ENCODE assay signal across 1 cellular context in the genomic region with DNA sequence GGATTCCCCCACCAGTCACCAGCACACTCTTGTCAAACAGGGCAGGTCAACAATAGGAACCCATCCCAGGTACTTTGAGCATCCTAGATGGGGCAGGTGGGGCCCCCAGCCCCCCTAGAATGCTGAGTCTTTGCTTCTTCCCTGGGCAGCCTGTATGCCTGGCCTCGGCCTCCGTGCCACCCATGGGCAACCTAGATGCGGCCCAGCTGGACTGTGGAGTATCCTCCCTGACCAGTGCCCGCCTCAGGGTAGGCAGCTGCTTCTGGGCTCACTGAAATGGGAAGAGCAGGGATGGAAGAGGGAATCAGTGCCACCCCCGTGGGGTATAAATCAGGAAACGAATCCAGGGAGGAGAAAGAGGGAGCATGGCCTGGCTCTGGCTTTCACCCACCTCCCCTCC.
TF ChIP-seq lines count a peak whose summit lies in the region.

No MANE protein-coding gene starts in this region.

TF ChIP-seq in IMR-90, 13 proteins besides CTCF, POLR2A, EP300 and RAD21:
- TF ChIP-seq, protein P1, sequence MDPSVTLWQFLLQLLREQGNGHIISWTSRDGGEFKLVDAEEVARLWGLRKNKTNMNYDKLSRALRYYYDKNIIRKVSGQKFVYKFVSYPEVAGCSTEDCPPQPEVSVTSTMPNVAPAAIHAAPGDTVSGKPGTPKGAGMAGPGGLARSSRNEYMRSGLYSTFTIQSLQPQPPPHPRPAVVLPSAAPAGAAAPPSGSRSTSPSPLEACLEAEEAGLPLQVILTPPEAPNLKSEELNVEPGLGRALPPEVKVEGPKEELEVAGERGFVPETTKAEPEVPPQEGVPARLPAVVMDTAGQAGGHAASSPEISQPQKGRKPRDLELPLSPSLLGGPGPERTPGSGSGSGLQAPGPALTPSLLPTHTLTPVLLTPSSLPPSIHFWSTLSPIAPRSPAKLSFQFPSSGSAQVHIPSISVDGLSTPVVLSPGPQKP (IDR thresholded peaks at IDR 0.05; ENCODE audit: borderline replicate concordance, low read depth, low read length): no peak
- TF ChIP-seq FOS (IDR thresholded peaks at IDR 0.05; ENCODE audit: low read depth, low read length) (no peak), CHD1 (IDR thresholded peaks at IDR 0.05; ENCODE audit: low read depth, low read length) (no peak), BHLHE40 (IDR thresholded peaks at IDR 0.05; ENCODE audit: low read depth, low read length) (no peak), MXI1 (IDR thresholded peaks at IDR 0.05; ENCODE audit: borderline replicate concordance, low read depth, low read length) (no peak), RCOR1 (IDR thresholded peaks at IDR 0.05; ENCODE audit: insufficient replicate concordance, low read length) (no peak), MAZ (IDR thresholded peaks at IDR 0.05; ENCODE audit: borderline replicate concordance, low read depth, low read length) (no peak), CEBPB (IDR thresholded peaks at IDR 0.05; ENCODE audit: low read depth, low read length) (no peak), MAFK (IDR thresholded peaks at IDR 0.05; ENCODE audit: low read depth, low read length) (no peak), RFX5 (IDR thresholded peaks at IDR 0.05; ENCODE audit: low read depth, low read length) (no peak), SMC3 (IDR thresholded peaks at IDR 0.05; ENCODE audit: low read depth, low read length) (no peak)
- TF ChIP-seq, protein P2, sequence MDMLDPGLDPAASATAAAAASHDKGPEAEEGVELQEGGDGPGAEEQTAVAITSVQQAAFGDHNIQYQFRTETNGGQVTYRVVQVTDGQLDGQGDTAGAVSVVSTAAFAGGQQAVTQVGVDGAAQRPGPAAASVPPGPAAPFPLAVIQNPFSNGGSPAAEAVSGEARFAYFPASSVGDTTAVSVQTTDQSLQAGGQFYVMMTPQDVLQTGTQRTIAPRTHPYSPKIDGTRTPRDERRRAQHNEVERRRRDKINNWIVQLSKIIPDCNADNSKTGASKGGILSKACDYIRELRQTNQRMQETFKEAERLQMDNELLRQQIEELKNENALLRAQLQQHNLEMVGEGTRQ (IDR thresholded peaks at IDR 0.05; ENCODE audit: low read depth, low read length): no peak
TF ChIP-seq in IMR-90: peak in this region for 0.
